Comparison of ENCODE assay signal across 17 cellular contexts in the genomic region with DNA sequence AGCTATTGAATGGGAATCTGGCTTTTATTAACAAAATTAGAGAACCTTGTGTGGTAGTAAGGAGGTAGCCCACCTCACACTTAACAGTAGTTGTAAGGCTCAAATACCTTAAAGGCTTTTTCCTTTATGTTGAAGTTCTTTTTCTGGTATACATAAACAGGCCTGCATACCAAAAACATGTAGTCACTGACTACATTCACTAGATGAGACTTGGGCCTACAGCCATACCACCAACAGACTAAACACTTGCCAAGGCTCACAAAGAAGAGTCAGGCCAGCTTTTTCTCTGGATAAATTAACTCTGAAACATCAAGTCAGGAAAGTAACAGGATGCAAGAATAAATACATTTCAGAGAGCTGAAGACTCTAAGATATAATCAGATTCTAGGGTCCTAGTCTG.
DNase-seq lines count a peak whose midpoint lies in the region; ATAC-seq, FAIRE-seq and TF ChIP-seq lines count a peak whose summit lies in the region.
"Had no signal": no experiment of that assay in that cellular context is flagged by ENCODE, and none has a peak within 500 bp of the region (broad histone marks: within the 10 kb centered on the region; RNA-seq: fewer than 3 reads in every experiment).

No MANE protein-coding gene starts in this region.

- H3K4me1 ChIP-seq in foreskin keratinocyte, result no peaks in the 10 kb centered on the region

- H3K27ac Mint-ChIP-seq in activated naive CD8-positive, alpha-beta T cell treated with anti-CD3 and anti-CD28 coated beads for 36 hours, result no peak overlapping the region
- H3K27ac Mint-ChIP-seq: CD14-positive monocyte, natural killer cell had no signal

- H3K9me3 Mint-ChIP-seq in activated naive CD8-positive, alpha-beta T cell treated with anti-CD3 and anti-CD28 coated beads for 36 hours, result no peaks in the 10 kb centered on the region
- H3K9me3 Mint-ChIP-seq: brain, CD14-positive monocyte had no signal

- no peak overlapping the region for H3K4me3 ChIP-seq in retinal pigment epithelial cell (ENCODE audit: low read length)

- DNase-seq in ELR (ENCODE audit: low read depth), result peak; percentile 72
- peak; percentile 29 to 66 for DNase-seq in foreskin keratinocyte
- DNase-seq in retinal pigment epithelial cell (ENCODE audit: low read depth), result peak; percentile 30
- no peak for DNase-seq in activated naive CD8-positive, alpha-beta T cell treated with anti-CD3 and anti-CD28 coated beads for 36 hours
- no peak for DNase-seq in activated naive CD4-positive, alpha-beta T cell (lab: John Stamatoyannopoulos, UW)
- no peak for DNase-seq in NCI-H1417 treated with DMSO at 0.1 percent for 48 hours (lab: John Stamatoyannopoulos, UW)
- DNase-seq: activated T-cell treated with anti-CD3 and anti-CD28 coated beads for 4 hours; GF-D8; natural killer cell; stimulated activated CD4-positive, alpha-beta T cell treated with anti-CD3 and anti-CD28 coated beads, Interleukin-15, amount 100 ng/mL, for 24 hours; stimulated activated CD8-positive, alpha-beta memory T cell treated with anti-CD3 and anti-CD28 coated beads, Interleukin-4, amount 100 ng/mL, for 48 hours; WERI-Rb-1 had no signal

- peak; percentile 74 for FAIRE-seq in TTC549 (lab: Jason Lieb, UNC)

- H3K4me1 Mint-ChIP-seq in activated naive CD8-positive, alpha-beta T cell treated with anti-CD3 and anti-CD28 coated beads for 36 hours, result no peaks in the 10 kb centered on the region
- H3K4me1 Mint-ChIP-seq: CD14-positive monocyte, natural killer cell had no signal

- no peak overlapping the region for H3K4me3 Mint-ChIP-seq in activated naive CD8-positive, alpha-beta T cell treated with anti-CD3 and anti-CD28 coated beads for 36 hours
- H3K4me3 Mint-ChIP-seq: brain, CD14-positive monocyte, natural killer cell had no signal

- no peaks in the 10 kb centered on the region for H3K27me3 Mint-ChIP-seq in activated naive CD8-positive, alpha-beta T cell treated with anti-CD3 and anti-CD28 coated beads for 36 hours

- H3K27ac ChIP-seq in foreskin keratinocyte, result no peak overlapping the region
- H3K27ac ChIP-seq: HL-60, WERI-Rb-1 had no signal

- TF ChIP-seq CTCF in foreskin keratinocyte (conservative IDR thresholded peaks at IDR 0.05) (no peak), retinal pigment epithelial cell (conservative IDR thresholded peaks at IDR 0.05; ENCODE audit: low read depth, low read length) (no peak)

- no peaks in the 10 kb centered on the region for H3K27me3 ChIP-seq in foreskin keratinocyte

- no peaks in the 10 kb centered on the region for H3K36me3 Mint-ChIP-seq in activated naive CD8-positive, alpha-beta T cell treated with anti-CD3 and anti-CD28 coated beads for 36 hours
- H3K36me3 Mint-ChIP-seq: brain, CD14-positive monocyte, natural killer cell had no signal

- ATAC-seq in foreskin keratinocyte, result peak; percentile 64
- no peak for ATAC-seq in HG02840 (IDR thresholded peaks at IDR 0.05; ENCODE audit: low FRiP score, unreplicated experiment)
- ATAC-seq: natural killer cell had no signal

Comparison
In these comparisons a context has a peak if more than half of its experiments do, and no peak if none do; other contexts are left out.
1. DNase-seq: peak in ELR (single experiment), foreskin keratinocyte (2 of 2) and retinal pigment epithelial cell (single experiment); none in activated naive CD8-positive, alpha-beta T cell treated with anti-CD3 and anti-CD28 coated beads for 36 hours (single experiment), activated naive CD4-positive, alpha-beta T cell (0 of 4) and NCI-H1417 treated with DMSO at 0.1 percent for 48 hours (single experiment).